Comparison of ENCODE assay signal across 22 cellular contexts in the genomic region with DNA sequence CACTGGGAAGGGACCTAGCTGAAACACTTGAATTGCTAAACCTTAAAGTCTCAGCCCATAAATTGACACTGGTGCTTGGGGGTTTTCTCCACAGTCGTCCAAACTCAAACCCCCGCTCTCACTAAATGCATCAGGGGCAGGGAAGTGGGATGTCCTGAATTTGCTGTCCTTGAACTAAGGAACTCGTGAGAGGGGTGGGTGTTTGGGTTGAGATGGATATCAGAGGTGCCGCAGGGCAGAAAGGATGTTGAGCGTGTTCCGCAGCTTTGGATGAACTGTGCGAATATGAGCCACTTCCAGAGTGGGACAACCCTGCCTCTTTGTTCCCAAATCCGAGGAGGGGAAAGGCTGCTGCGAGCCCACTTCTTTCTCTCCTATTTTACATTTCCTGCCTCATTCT.
"Had no signal": no experiment of that assay in that cellular context is flagged by ENCODE, and none has a peak within 500 bp of the region (broad histone marks: within the 10 kb centered on the region; RNA-seq: fewer than 3 reads in every experiment).

No MANE protein-coding gene starts in this region.

- H3K27ac Mint-ChIP-seq: activated B cell treated with CpG ODN at 0.5 μM for 24 hours; activated CD4-positive, alpha-beta memory T cell treated with anti-CD3 and anti-CD28 coated beads, Interleukin-2, amount 10 ng/mL, durations not matched to agents 7 days and 5 days; activated CD4-positive, alpha-beta T cell treated with anti-CD3 and anti-CD28 coated beads, Interleukin-2, amount 10 ng/mL, durations not matched to agents 7 days and 5 days; activated naive CD8-positive, alpha-beta T cell treated with anti-CD3 and anti-CD28 coated beads, Interleukin-2, amount 10 ng/mL, durations not matched to agents 7 days and 5 days; activated T-helper 17 cell treated with anti-CD3 and anti-CD28 coated beads, Interleukin-2, amount 50 U/mL, for 72 hours; T-cell had no signal

- ATAC-seq: activated T-helper 17 cell treated with anti-CD3 and anti-CD28 coated beads, Interleukin-2, amount 50 U/mL, for 72 hours; PC-3; T-cell had no signal

- H3K9me3 Mint-ChIP-seq: activated B cell treated with CpG ODN at 0.5 μM for 24 hours; activated CD4-positive, alpha-beta memory T cell treated with anti-CD3 and anti-CD28 coated beads, Interleukin-2, amount 10 ng/mL, durations not matched to agents 7 days and 5 days; activated CD4-positive, alpha-beta T cell treated with anti-CD3 and anti-CD28 coated beads, Interleukin-2, amount 10 ng/mL, durations not matched to agents 7 days and 5 days; activated naive CD8-positive, alpha-beta T cell treated with anti-CD3 and anti-CD28 coated beads, Interleukin-2, amount 10 ng/mL, durations not matched to agents 7 days and 5 days; activated T-helper 17 cell treated with anti-CD3 and anti-CD28 coated beads, Interleukin-2, amount 50 U/mL, for 72 hours; T-cell had no signal

- H3K36me3 Mint-ChIP-seq: activated naive CD8-positive, alpha-beta T cell treated with anti-CD3 and anti-CD28 coated beads, Interleukin-2, amount 10 ng/mL, durations not matched to agents 7 days and 5 days; T-cell had no signal

- H3K36me3 ChIP-seq: breast epithelium had no signal

- H3K27ac ChIP-seq: breast epithelium had no signal

- H3K4me1 Mint-ChIP-seq: activated T-helper 17 cell treated with anti-CD3 and anti-CD28 coated beads, Interleukin-2, amount 50 U/mL, for 72 hours; T-cell had no signal

- H3K4me3 Mint-ChIP-seq: activated B cell treated with CpG ODN at 0.5 μM for 24 hours; activated CD4-positive, alpha-beta memory T cell treated with anti-CD3 and anti-CD28 coated beads, Interleukin-2, amount 10 ng/mL, durations not matched to agents 7 days and 5 days; activated CD4-positive, alpha-beta T cell treated with anti-CD3 and anti-CD28 coated beads, Interleukin-2, amount 10 ng/mL, durations not matched to agents 7 days and 5 days; activated naive CD8-positive, alpha-beta T cell treated with anti-CD3 and anti-CD28 coated beads, Interleukin-2, amount 10 ng/mL, durations not matched to agents 7 days and 5 days; activated T-helper 17 cell treated with anti-CD3 and anti-CD28 coated beads, Interleukin-2, amount 50 U/mL, for 72 hours; T-cell had no signal

- H3K4me3 ChIP-seq: breast epithelium had no signal

- H3K27me3 ChIP-seq: breast epithelium had no signal

- H3K9me3 ChIP-seq: breast epithelium had no signal

- DNase-seq: activated B cell treated with CpG ODN at 0.5 μM for 24 hours; activated CD4-positive, alpha-beta memory T cell treated with anti-CD3 and anti-CD28 coated beads, Interleukin-2, amount 10 ng/mL, durations not matched to agents 7 days and 5 days; activated CD4-positive, alpha-beta T cell treated with anti-CD3 and anti-CD28 coated beads, Interleukin-2, amount 10 ng/mL, durations not matched to agents 7 days and 5 days; activated naive CD4-positive, alpha-beta T cell treated with anti-CD3 and anti-CD28 coated beads, Interleukin-2, amount 50 U/mL, for 16 hours; activated naive CD8-positive, alpha-beta T cell treated with anti-CD3 and anti-CD28 coated beads, Interleukin-2, amount 10 ng/mL, durations not matched to agents 7 days and 5 days; aorta; caudate nucleus; Kasumi-1; KBM-7; NCI-H1105 treated with DMSO at 0.1 percent for 48 hours; NCI-H1436 treated with DMSO at 0.1 percent for 48 hours; NCI-H187; NCI-H2081; NCI-H446; NCI-H524; PC-3; SHP77 treated with DMSO at 0.1 percent for 48 hours; T-cell; T-helper 2 cell; T1000 had no signal

- H3K27me3 Mint-ChIP-seq: activated CD4-positive, alpha-beta memory T cell treated with anti-CD3 and anti-CD28 coated beads, Interleukin-2, amount 10 ng/mL, durations not matched to agents 7 days and 5 days; activated CD4-positive, alpha-beta T cell treated with anti-CD3 and anti-CD28 coated beads, Interleukin-2, amount 10 ng/mL, durations not matched to agents 7 days and 5 days; activated T-helper 17 cell treated with anti-CD3 and anti-CD28 coated beads, Interleukin-2, amount 50 U/mL, for 72 hours had no signal

- H3K4me1 ChIP-seq: breast epithelium had no signal
